ENCODE assay signal across 8 cellular contexts in genomic region chr16:21517263-21517662, GRCh38.
A peak's percentile ranks its signal among the peaks of the same experiment; 100 is the strongest.
DNase-seq lines count a peak whose midpoint lies in the region; ATAC-seq, FAIRE-seq and TF ChIP-seq lines count a peak whose summit lies in the region.
"Not testable (repeated sequence)": the region's sequence is repeated elsewhere in the genome, so short reads cannot be mapped to it uniquely, and the experiment has no call there.

No MANE protein-coding gene starts in this region.

- ATAC-seq in activated naive CD8-positive, alpha-beta T cell treated with anti-CD3 and anti-CD28 coated beads, Interleukin-2, amount 50 U/mL, for 24 hours: not testable (repeated sequence)

- not testable (repeated sequence) for H3K9me3 ChIP-seq in GM23248 (ENCODE audit: low read depth); SU-DHL-6 (ENCODE audit: insufficient read depth, low read length); vagina

- peaks cover 13% of the 10 kb centered on the region; the same call in 1 of the 2 replicates for H4K20me1 ChIP-seq in GM23248 (ENCODE audit: insufficient read depth)
- not testable (repeated sequence) for H4K20me1 ChIP-seq in SU-DHL-6 (ENCODE audit: low read depth, low read length)

- not testable (repeated sequence) for H3K27me3 Mint-ChIP-seq in IgD-negative memory B cell; activated naive CD8-positive, alpha-beta T cell treated with anti-CD3 and anti-CD28 coated beads, Interleukin-2, amount 50 U/mL, for 24 hours; progenitor cell of endocrine pancreas
- peaks cover 23% of the 10 kb centered on the region for H3K27me3 Mint-ChIP-seq in glutamatergic neuron (ENCODE audit: unreplicated experiment)

- peak overlapping the region; percentile 59 for H3K4me3 ChIP-seq in GM23248
- H3K4me3 ChIP-seq in SU-DHL-6 (ENCODE audit: insufficient read depth, low read length, poor library complexity, severe bottlenecking); vagina: not testable (repeated sequence)

- TF ChIP-seq CTCF in SU-DHL-6 (IDR thresholded peaks at IDR 0.05; ENCODE audit: insufficient read depth, low read length, poor library complexity, severe bottlenecking); glutamatergic neuron (IDR thresholded peaks at IDR 0.05; ENCODE audit: partially characterized antibody, unreplicated experiment); progenitor cell of endocrine pancreas (IDR thresholded peaks at IDR 0.05; ENCODE audit: unreplicated experiment); vagina (IDR thresholded peaks at IDR 0.05): not testable (repeated sequence)

- H3K4me1 ChIP-seq in GM23248 (ENCODE audit: insufficient read depth) (peaks cover 47% of the 10 kb centered on the region), vagina (peaks cover 49% of the 10 kb centered on the region)

- H3K27ac ChIP-seq in GM23248: peak overlapping the region; percentile 84
- H3K27ac ChIP-seq in SU-DHL-6 (ENCODE audit: low read depth, low read length): peak overlapping the region; percentile 67; the same call in 1 of the 2 replicates
- peak overlapping the region; percentile 61 for H3K27ac ChIP-seq in vagina

- not testable (repeated sequence) for H3K9me2 ChIP-seq in GM23248 (ENCODE audit: insufficient read depth); SU-DHL-6 (replicated peaks; ENCODE audit: insufficient read depth, low read length)

- H3K27me3 ChIP-seq in GM23248 (replicated peaks; ENCODE audit: insufficient read depth); SU-DHL-6 (ENCODE audit: low read length); vagina: not testable (repeated sequence)

- 51 to 54% methylated on average over 10 of the region's 10 CpGs for WGBS in GM23248 (ENCODE audit: low coverage in 1 of 2, low lambda C conversion rate in 2 of 2, missing lambda C conversion rate in 2 of 2), 2 experiments

- H3K9ac ChIP-seq in GM23248: peak overlapping the region; percentile 65
- H3K9ac ChIP-seq in SU-DHL-6 (ENCODE audit: low read length): not testable (repeated sequence)

- peaks cover 73% of the 10 kb centered on the region for H3K79me2 ChIP-seq in GM23248 (ENCODE audit: insufficient read depth)
- H3K79me2 ChIP-seq in SU-DHL-6 (ENCODE audit: insufficient read depth, low read length): peaks cover 60% of the 10 kb centered on the region

- peak overlapping the region; percentile 70 for H3K4me2 ChIP-seq in GM23248 (ENCODE audit: unreplicated experiment)
- peak overlapping the region; percentile 41 for H3K4me2 ChIP-seq in SU-DHL-6 (ENCODE audit: low read depth, low read length, poor library complexity, severe bottlenecking)

- H3K36me3 ChIP-seq in GM23248 (ENCODE audit: low read depth); SU-DHL-6 (ENCODE audit: low read length); vagina: not testable (repeated sequence)

- H3K27ac Mint-ChIP-seq in IgD-negative memory B cell (peak overlapping the region; percentile 98 to 99 (median 99)), progenitor cell of endocrine pancreas (peak overlapping the region; percentile 49)
- peak overlapping the region; percentile 82 for H3K27ac Mint-ChIP-seq in activated naive CD8-positive, alpha-beta T cell treated with anti-CD3 and anti-CD28 coated beads, Interleukin-2, amount 50 U/mL, for 24 hours
- not testable (repeated sequence) for H3K27ac Mint-ChIP-seq in glutamatergic neuron (ENCODE audit: unreplicated experiment)

- intact Hi-C loops in vagina (cut with DNase I): not testable (repeated sequence)

- H2AFZ ChIP-seq in GM23248; SU-DHL-6 (ENCODE audit: low read depth, low read length, severe bottlenecking): not testable (repeated sequence)

- not testable (repeated sequence) for H3K36me3 Mint-ChIP-seq in IgD-negative memory B cell; glutamatergic neuron (ENCODE audit: unreplicated experiment); progenitor cell of endocrine pancreas (ENCODE audit: insufficient read depth)
- peaks cover 32% of the 10 kb centered on the region for H3K36me3 Mint-ChIP-seq in activated naive CD8-positive, alpha-beta T cell treated with anti-CD3 and anti-CD28 coated beads, Interleukin-2, amount 50 U/mL, for 24 hours (ENCODE audit: low read depth)

- in situ Hi-C loops in GM23248 (cut with MboI): not testable (repeated sequence)

- peaks cover 36% of the 10 kb centered on the region for H3F3A ChIP-seq in GM23248 (ENCODE audit: insufficient read depth)
- H3F3A ChIP-seq in SU-DHL-6 (ENCODE audit: insufficient read depth): peaks cover 13% of the 10 kb centered on the region

- not testable (repeated sequence) for DNase-seq in GM12891 (ENCODE audit: insufficient read length, low spot score); GM23248; activated naive CD8-positive, alpha-beta T cell treated with anti-CD3 and anti-CD28 coated beads, Interleukin-2, amount 50 U/mL, for 24 hours; glutamatergic neuron; progenitor cell of endocrine pancreas (ENCODE audit: low spot score, unreplicated experiment); vagina (ENCODE audit: extremely low spot score in 2 of 2)

- H3K4me1 Mint-ChIP-seq in IgD-negative memory B cell (peaks cover 26 to 34% (median 34%) of the 10 kb centered on the region in 3 donors), glutamatergic neuron (ENCODE audit: low read depth, unreplicated experiment) (peaks cover 37% of the 10 kb centered on the region), progenitor cell of endocrine pancreas (ENCODE audit: low read depth) (peaks cover 45% of the 10 kb centered on the region)
- peaks cover 47% of the 10 kb centered on the region for H3K4me1 Mint-ChIP-seq in activated naive CD8-positive, alpha-beta T cell treated with anti-CD3 and anti-CD28 coated beads, Interleukin-2, amount 50 U/mL, for 24 hours

- H3K4me3 Mint-ChIP-seq in IgD-negative memory B cell (peak overlapping the region; percentile 90 to 98 (median 96)), glutamatergic neuron (ENCODE audit: unreplicated experiment) (peak overlapping the region; percentile 42)
- peak overlapping the region; percentile 91 for H3K4me3 Mint-ChIP-seq in activated naive CD8-positive, alpha-beta T cell treated with anti-CD3 and anti-CD28 coated beads, Interleukin-2, amount 50 U/mL, for 24 hours
- H3K4me3 Mint-ChIP-seq in progenitor cell of endocrine pancreas (ENCODE audit: low read depth): not testable (repeated sequence)

- not testable (repeated sequence) for FAIRE-seq in GM12891 (lab: Jason Lieb, UNC)

- not testable (repeated sequence) for TF ChIP-seq POLR2A in GM12891 (IDR thresholded peaks at IDR 0.05; ENCODE audit: low read depth, low read length); vagina (IDR thresholded peaks at IDR 0.05)

- H3K9me3 Mint-ChIP-seq in IgD-negative memory B cell; activated naive CD8-positive, alpha-beta T cell treated with anti-CD3 and anti-CD28 coated beads, Interleukin-2, amount 50 U/mL, for 24 hours; glutamatergic neuron (ENCODE audit: unreplicated experiment); progenitor cell of endocrine pancreas (ENCODE audit: low read depth): not testable (repeated sequence)

TF ChIP-seq in GM12891, 5 proteins besides CTCF, POLR2A, EP300 and RAD21:
- peak; percentile 97 for TF ChIP-seq PAX5 (IDR thresholded peaks at IDR 0.05; ENCODE audit: insufficient read depth, low read length, severe bottlenecking)
